Comparison of ENCODE assay signal across 8 cellular contexts in genomic region chr19:18044825-18045304, GRCh38. TPM values are rescaled to one million over a fixed set of nuclear protein-coding genes. Genes with fewer than 3 reads are reported as not detected.
A peak's percentile ranks its signal among the peaks of the same experiment; 100 is the strongest.
DNase-seq lines count a peak whose midpoint lies in the region; ATAC-seq and TF ChIP-seq lines count a peak whose summit lies in the region.

No MANE protein-coding gene starts in this region.

- H3K4me3 ChIP-seq in mucosa of descending colon = no peak overlapping the region

- intact Hi-C loops in mucosa of descending colon (cut with DNase I, micrococcal nuclease) = no loop called here

- H3K9me3 ChIP-seq in mucosa of descending colon = no peaks in the 10 kb centered on the region

- DNase-seq in NCI-H1436 (lab: John Stamatoyannopoulos, UW) (peak; percentile 18), NCI-H1436 treated with DMSO at 0.1 percent for 48 hours (lab: John Stamatoyannopoulos, UW) (no peak), NCI-H2171 treated with DMSO at 0.1 percent for 48 hours (lab: John Stamatoyannopoulos, UW) (peak; percentile 99), mucosa of descending colon (peak; percentile 83 to 92 (median 84))
- peak; percentile 80 for DNase-seq in activated CD4-positive, alpha-beta T cell treated with anti-CD3 and anti-CD28 coated beads, Interleukin-2, amount 50 U/mL, for 1 hour
- DNase-seq in effector CD8-positive, alpha-beta T cell (lab: John Stamatoyannopoulos, UW) = peak; percentile 49
- peak; percentile 84 for DNase-seq in stimulated activated CD8-positive, alpha-beta memory T cell treated with anti-CD3 and anti-CD28 coated beads, Interleukin-4, amount 100 ng/mL, for 24 hours (ENCODE audit: low read depth)

- H3K36me3 ChIP-seq in mucosa of descending colon (ENCODE audit: low read depth) = no peaks in the 10 kb centered on the region

- peak; percentile 82 for ATAC-seq in HG02884 (IDR thresholded peaks at IDR 0.05; ENCODE audit: unreplicated experiment)
- ATAC-seq in mucosa of descending colon = peak; percentile 92

- H3K4me1 ChIP-seq in mucosa of descending colon (ENCODE audit: low read depth) = peaks cover 22% of the 10 kb centered on the region

- TF ChIP-seq CTCF in mucosa of descending colon (IDR thresholded peaks at IDR 0.05) = no peak

RNA-seq across cellular contexts. Expression of gene ARRDC2, which starts 36.9 kb away (rescaled TPM):
- total RNA-seq in mucosa of descending colon = 10 to 100 TPM; 26.4 to 31.1 (median 30.8) TPM

RNA-seq across cellular contexts. Expression of gene IL12RB1, which starts 41.9 kb away (rescaled TPM):
- total RNA-seq in mucosa of descending colon = 1 to 10 TPM; 1.8 to 4.0 (median 2.2) TPM

RNA-seq across cellular contexts. Expression of gene MAST3, which starts 52.7 kb away (rescaled TPM):
- total RNA-seq in mucosa of descending colon = 10 to 100 TPM; 25.2 to 37.3 (median 34.7) TPM
